Comparison of ENCODE assay signal across 8 cellular contexts in the genomic region with DNA sequence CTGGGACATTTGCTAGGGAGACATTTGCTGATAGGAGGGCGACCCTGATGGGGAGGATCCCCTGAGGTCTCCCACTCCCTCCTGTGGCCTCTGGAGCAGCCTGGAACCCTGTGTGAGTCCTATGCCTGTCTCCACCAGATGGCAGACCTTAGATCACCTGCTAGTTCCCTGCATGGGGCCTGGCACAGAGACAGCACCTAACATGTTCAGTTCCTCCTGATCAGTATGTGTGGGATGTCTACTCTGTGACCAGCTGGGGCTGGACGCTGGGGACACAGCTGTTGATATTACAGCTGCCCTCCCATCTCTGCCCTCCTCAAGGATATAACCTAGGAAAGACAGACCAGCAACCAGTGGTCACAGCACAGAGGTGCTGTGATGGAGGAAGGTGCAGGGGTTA. TPM values are rescaled to one million over a fixed set of nuclear protein-coding genes. Genes with fewer than 3 reads are reported as not detected.
DNase-seq lines count a peak whose midpoint lies in the region; ATAC-seq, FAIRE-seq and TF ChIP-seq lines count a peak whose summit lies in the region.

No MANE protein-coding gene starts in this region.

- FAIRE-seq in GM19239 (lab: Jason Lieb, UNC) (peak; percentile 95), frontal cortex (lab: Jason Lieb, UNC) (no peak)

- peaks cover 14 to 15% of the 10 kb centered on the region in 2 donors for H3K36me3 Mint-ChIP-seq in CD14-positive monocyte
- peaks cover 24% of the 10 kb centered on the region for H3K36me3 Mint-ChIP-seq in activated naive CD8-positive, alpha-beta T cell treated with anti-CD3 and anti-CD28 coated beads for 36 hours
- H3K36me3 Mint-ChIP-seq in natural killer cell = no peaks in the 10 kb centered on the region

- ATAC-seq in natural killer cell (no peak), HG03432 (IDR thresholded peaks at IDR 0.05; ENCODE audit: unreplicated experiment) (no peak)

- H3K27me3 Mint-ChIP-seq in CD14-positive monocyte (ENCODE audit: low read depth in 3 of 3) (peaks cover 0 to 11% (median 1%) of the 10 kb centered on the region in 3 donors), natural killer cell (ENCODE audit: low read depth in 2 of 2) (no peaks in the 10 kb centered on the region)
- H3K27me3 Mint-ChIP-seq in activated naive CD8-positive, alpha-beta T cell treated with anti-CD3 and anti-CD28 coated beads for 36 hours = no peaks in the 10 kb centered on the region

- H3K4me1 Mint-ChIP-seq in CD14-positive monocyte = peaks cover 83% of the 10 kb centered on the region
- H3K4me1 Mint-ChIP-seq in activated naive CD8-positive, alpha-beta T cell treated with anti-CD3 and anti-CD28 coated beads for 36 hours = peaks cover 50% of the 10 kb centered on the region
- peaks cover 88 to 95% of the 10 kb centered on the region in 2 donors for H3K4me1 Mint-ChIP-seq in natural killer cell

- H3K27ac Mint-ChIP-seq in CD14-positive monocyte (peak overlapping the region in 6 of 7 donors; percentile 5 to 85 (median 78)), natural killer cell (peak overlapping the region; percentile 91 to 99)
- H3K27ac Mint-ChIP-seq in activated naive CD8-positive, alpha-beta T cell treated with anti-CD3 and anti-CD28 coated beads for 36 hours = peak overlapping the region; percentile 60

- peak; percentile 29 for TF ChIP-seq CTCF in CD14-positive monocyte (IDR thresholded peaks at IDR 0.05)
- TF ChIP-seq CTCF in natural killer cell (IDR thresholded peaks at IDR 0.05) = no peak

- intact Hi-C loops in CD14-positive monocyte (cut with micrococcal nuclease) = loop anchor here in 1 of 2 donors (2.0 to 10.0 kb wide), 2 partner anchors 18 to 230 kb away; no protein-coding TSS in a partner anchor
- intact Hi-C loops in natural killer cell (cut with micrococcal nuclease) = loop anchor here (5.0 kb wide), 3 partner anchors 48 to 108 kb away; no protein-coding TSS in a partner anchor

- no peak overlapping the region for H3K4me3 Mint-ChIP-seq in CD14-positive monocyte
- H3K4me3 Mint-ChIP-seq in activated naive CD8-positive, alpha-beta T cell treated with anti-CD3 and anti-CD28 coated beads for 36 hours = peak overlapping the region; percentile 20
- H3K4me3 Mint-ChIP-seq in natural killer cell = peak overlapping the region; percentile 88

- peaks cover 3 to 6% (median 4%) of the 10 kb centered on the region in 7 donors for H3K9me3 Mint-ChIP-seq in CD14-positive monocyte
- peaks cover 1% of the 10 kb centered on the region for H3K9me3 Mint-ChIP-seq in activated naive CD8-positive, alpha-beta T cell treated with anti-CD3 and anti-CD28 coated beads for 36 hours
- H3K9me3 Mint-ChIP-seq in natural killer cell = no peaks in the 10 kb centered on the region

- DNase-seq in CD14-positive monocyte (ENCODE audit: low spot score) = no peak
- DNase-seq in GM19239 (ENCODE audit: insufficient read length, low spot score) = no peak
- DNase-seq in NCI-H774 (lab: John Stamatoyannopoulos, UW) = peak; percentile 51
- DNase-seq in activated naive CD8-positive, alpha-beta T cell treated with anti-CD3 and anti-CD28 coated beads for 36 hours = no peak
- no peak for DNase-seq in natural killer cell
- no peak for DNase-seq in frontal cortex (ENCODE audit: low spot score in 2 of 2)
- DNase-seq in SW 1271 (lab: John Stamatoyannopoulos, UW) = no peak

RNA-seq across cellular contexts. Expression of a gene that starts 1.1 kb away (rescaled TPM):
- 10 to 100 TPM; 53.1 to 91.5 TPM for polyA plus RNA-seq in CD14-positive monocyte
- total RNA-seq in activated naive CD8-positive, alpha-beta T cell treated with anti-CD3 and anti-CD28 coated beads for 36 hours = 10 to 100 TPM; 72.3 to 73.1 TPM
- total RNA-seq in natural killer cell (100 to 1,000 TPM; 479 to 591 (median 512) TPM), frontal cortex (9.8 TPM)

Comparison
In these comparisons a context has a peak if more than half of its experiments do, and no peak if none do; other contexts are left out.
1. H3K4me3 Mint-ChIP-seq: peak in activated naive CD8-positive, alpha-beta T cell treated with anti-CD3 and anti-CD28 coated beads for 36 hours (single experiment) and natural killer cell (single experiment); none in CD14-positive monocyte (0 of 2).
2. RNA of a gene that starts 1.1 kb away (total RNA-seq): 479 to 591 TPM in natural killer cell; 72.3 to 73.1 TPM in activated naive CD8-positive, alpha-beta T cell treated with anti-CD3 and anti-CD28 coated beads for 36 hours and 9.8 TPM in frontal cortex (single experiment); every median in the first group is over 4 times any median in the second.
3. Peak in every context shown above with its lines, with median percentiles within 50 percentile points of each other: H3K27ac Mint-ChIP-seq.